8 cellular contexts compared by ENCODE assay signal in the genomic region with DNA sequence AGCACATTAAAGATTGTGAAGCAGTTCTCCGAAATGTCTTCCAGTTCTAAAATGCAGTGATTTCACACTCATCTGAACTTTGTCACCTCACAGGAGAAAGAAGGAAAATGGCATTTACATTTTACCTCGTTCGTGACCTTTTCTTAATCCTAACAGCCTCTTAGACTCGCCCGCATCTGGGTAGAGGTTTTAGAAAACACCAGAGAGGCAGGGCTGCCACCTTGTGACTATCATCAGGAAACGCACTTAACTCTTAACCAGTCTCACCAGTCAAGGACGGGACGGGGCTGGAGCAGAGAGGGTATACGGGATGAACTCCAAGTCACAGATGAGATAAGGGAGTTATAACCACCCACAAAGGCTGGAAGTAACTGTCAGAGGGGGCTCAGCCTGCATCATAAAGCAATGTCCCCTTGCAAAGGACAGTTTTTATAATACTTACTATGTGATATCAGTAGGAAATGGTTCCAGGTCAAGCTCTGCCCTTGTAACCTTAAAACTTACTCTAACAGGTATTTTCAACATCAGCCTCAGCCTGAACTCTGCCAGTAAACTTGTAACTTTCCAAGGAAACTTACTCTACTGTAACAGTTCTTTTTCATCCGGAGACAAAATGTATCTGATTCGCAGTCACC. TPM values are rescaled to one million over a fixed set of nuclear protein-coding genes. Genes with fewer than 3 reads are reported as not detected.
A peak's percentile ranks its signal among the peaks of the same experiment; 100 is the strongest.
DNase-seq lines count a peak whose midpoint lies in the region; ATAC-seq, FAIRE-seq and TF ChIP-seq lines count a peak whose summit lies in the region.

No MANE protein-coding gene starts in this region.

- H3K27me3 ChIP-seq in BLaER1 (no peaks in the 10 kb centered on the region), esophagus muscularis mucosa (peaks cover 0 to 28% (median 0%) of the 10 kb centered on the region in 4 donors), pancreas (no peaks in the 10 kb centered on the region)

- no peak overlapping the region for H3K27ac Mint-ChIP-seq in nephron progenitor cell

- POLR2A ChIA-PET in HEK293 (lab: Yijun Ruan, JAX) = no interaction called here

- peak; percentile 93 for DNase-seq in NCI-H69 (lab: John Stamatoyannopoulos, UW)
- peak; percentile 71 for DNase-seq in activated CD8-positive, alpha-beta memory T cell treated with anti-CD3 and anti-CD28 coated beads for 24 hours
- DNase-seq in esophagus muscularis mucosa (ENCODE audit: extremely low spot score) = no peak
- peak in 4 of 6 donors; percentile 41 to 66 (median 57) for DNase-seq in pancreas
- DNase-seq in nephron progenitor cell = no peak

- intact Hi-C loops in esophagus muscularis mucosa (cut with DNase I) (no loop called here), pancreas (cut with DNase I) (loop anchor here in 1 of 3 donors (5.0 kb wide), 1 partner anchor 104 kb away; no protein-coding TSS in a partner anchor)

- no peaks in the 10 kb centered on the region for H3K4me1 Mint-ChIP-seq in nephron progenitor cell

- H4K20me1 ChIP-seq in BLaER1 = no peaks in the 10 kb centered on the region

- peak overlapping the region; percentile 66; the same call in 1 of the 2 replicates for H3K4me2 ChIP-seq in BLaER1

- no peak overlapping the region for H3K4me3 ChIP-seq in BLaER1
- H3K4me3 ChIP-seq in HEK293 (ENCODE audit: low read depth, low read length) = no peak overlapping the region
- no peak overlapping the region for H3K4me3 ChIP-seq in esophagus muscularis mucosa
- H3K4me3 ChIP-seq in pancreas = no peak overlapping the region

- TF ChIP-seq CTCF in HEK293 (tag by site-specific recombination; IDR thresholded peaks at IDR 0.05) = peak; percentile 47
- TF ChIP-seq CTCF in esophagus muscularis mucosa (IDR thresholded peaks at IDR 0.05) = peak; percentile 13 to 38 (median 25)
- peak; percentile 23 to 46 (median 34) for TF ChIP-seq CTCF in pancreas (IDR thresholded peaks at IDR 0.05)
- no peak for TF ChIP-seq CTCF in nephron progenitor cell (IDR thresholded peaks at IDR 0.05)

- H3K27ac ChIP-seq in BLaER1 (no peak overlapping the region), HEK293 (ENCODE audit: extremely low read depth, low read depth, low read length) (no peak overlapping the region), esophagus muscularis mucosa (replicated peaks in 1 of 4) (no peak overlapping the region), pancreas (no peak overlapping the region)

- FAIRE-seq in pancreas (lab: Jason Lieb, UNC) = peak; percentile 29

- H3K9me3 Mint-ChIP-seq in nephron progenitor cell = peaks cover 58% of the 10 kb centered on the region

- peaks cover 46% of the 10 kb centered on the region for H3K4me1 ChIP-seq in BLaER1
- peaks cover 8% of the 10 kb centered on the region; the same call in 1 of the 2 replicates for H3K4me1 ChIP-seq in HEK293 (ENCODE audit: control insufficient read depth, insufficient read depth, low read length)
- H3K4me1 ChIP-seq in esophagus muscularis mucosa = peaks cover 0 to 9% (median 3%) of the 10 kb centered on the region in 4 donors
- H3K4me1 ChIP-seq in pancreas = peaks cover 0 to 9% (median 6%) of the 10 kb centered on the region in 3 donors

- no peak for TF ChIP-seq POLR2A in esophagus muscularis mucosa (IDR thresholded peaks at IDR 0.05; ENCODE audit: low read depth)

- H3K36me3 ChIP-seq in BLaER1 (no peaks in the 10 kb centered on the region), HEK293 (ENCODE audit: control insufficient read depth in 2 of 2, insufficient read depth in 1 of 2, low read length in 2 of 2) (no peaks in the 10 kb centered on the region), esophagus muscularis mucosa (no peaks in the 10 kb centered on the region), pancreas (no peaks in the 10 kb centered on the region)

- no peaks in the 10 kb centered on the region for H3K36me3 Mint-ChIP-seq in nephron progenitor cell (ENCODE audit: low read depth)

- 15% methylated on average over 11 of the region's 11 CpGs for WGBS in esophagus muscularis mucosa
- WGBS in pancreas, 2 donors = 16 to 17% methylated on average over 11 of the region's 11 CpGs

- no peaks in the 10 kb centered on the region for H3K9me3 ChIP-seq in BLaER1
- no peaks in the 10 kb centered on the region for H3K9me3 ChIP-seq in HEK293 (ENCODE audit: control insufficient read depth, insufficient read depth, low read depth, low read length)
- H3K9me3 ChIP-seq in esophagus muscularis mucosa = no peaks in the 10 kb centered on the region
- no peaks in the 10 kb centered on the region for H3K9me3 ChIP-seq in pancreas

- H3K9ac ChIP-seq in BLaER1 = no peak overlapping the region

- H3K4me3 Mint-ChIP-seq in nephron progenitor cell = no peak overlapping the region

- ATAC-seq in pancreas = peak; percentile 51 to 73 (median 68)
- no peak for ATAC-seq in HG02763 (IDR thresholded peaks at IDR 0.05; ENCODE audit: unreplicated experiment)

- no peak for TF ChIP-seq EP300 in esophagus muscularis mucosa (IDR thresholded peaks at IDR 0.05)

- CTCF ChIA-PET in HEK293 (lab: Yijun Ruan, JAX) = interaction anchor here (0.6 to 7.1 kb wide), 29 partner anchors 9 to 1603 kb away, joined by 3 to 121 read pairs (median 6); a partner anchor contains a TSS

- H3K27me3 Mint-ChIP-seq in nephron progenitor cell (ENCODE audit: low read depth, poor library complexity) = peaks cover 31% of the 10 kb centered on the region

TF ChIP-seq in HEK293, 187 proteins besides CTCF, POLR2A, EP300 and RAD21 (continues in another document):
- TF ChIP-seq, protein P1, sequence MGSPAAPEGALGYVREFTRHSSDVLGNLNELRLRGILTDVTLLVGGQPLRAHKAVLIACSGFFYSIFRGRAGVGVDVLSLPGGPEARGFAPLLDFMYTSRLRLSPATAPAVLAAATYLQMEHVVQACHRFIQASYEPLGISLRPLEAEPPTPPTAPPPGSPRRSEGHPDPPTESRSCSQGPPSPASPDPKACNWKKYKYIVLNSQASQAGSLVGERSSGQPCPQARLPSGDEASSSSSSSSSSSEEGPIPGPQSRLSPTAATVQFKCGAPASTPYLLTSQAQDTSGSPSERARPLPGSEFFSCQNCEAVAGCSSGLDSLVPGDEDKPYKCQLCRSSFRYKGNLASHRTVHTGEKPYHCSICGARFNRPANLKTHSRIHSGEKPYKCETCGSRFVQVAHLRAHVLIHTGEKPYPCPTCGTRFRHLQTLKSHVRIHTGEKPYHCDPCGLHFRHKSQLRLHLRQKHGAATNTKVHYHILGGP (tag by site-specific recombination; IDR thresholded peaks at IDR 0.05) = no peak
- no peak for TF ChIP-seq ZNF174 (tag by site-specific recombination; IDR thresholded peaks at IDR 0.05)
- TF ChIP-seq ZNF266 (tag by site-specific recombination; IDR thresholded peaks at IDR 0.05; ENCODE audit: low read depth) = no peak
- peak; percentile 91 for TF ChIP-seq ZNF654 (tag by site-specific recombination; IDR thresholded peaks at IDR 0.05; ENCODE audit: low read depth)
- TF ChIP-seq ZNF658 (tag by site-specific recombination; IDR thresholded peaks at IDR 0.05) = no peak
- TF ChIP-seq, protein P2, sequence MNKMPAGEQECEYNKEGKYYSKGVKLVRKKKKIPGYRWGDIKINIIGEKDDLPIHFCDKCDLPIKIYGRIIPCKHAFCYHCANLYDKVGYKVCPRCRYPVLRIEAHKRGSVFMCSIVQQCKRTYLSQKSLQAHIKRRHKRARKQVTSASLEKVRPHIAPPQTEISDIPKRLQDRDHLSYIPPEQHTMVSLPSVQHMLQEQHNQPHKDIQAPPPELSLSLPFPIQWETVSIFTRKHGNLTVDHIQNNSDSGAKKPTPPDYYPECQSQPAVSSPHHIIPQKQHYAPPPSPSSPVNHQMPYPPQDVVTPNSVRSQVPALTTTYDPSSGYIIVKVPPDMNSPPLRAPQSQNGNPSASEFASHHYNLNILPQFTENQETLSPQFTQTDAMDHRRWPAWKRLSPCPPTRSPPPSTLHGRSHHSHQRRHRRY (tag by site-specific recombination; IDR thresholded peaks at IDR 0.05) = no peak
- TF ChIP-seq, protein P3, sequence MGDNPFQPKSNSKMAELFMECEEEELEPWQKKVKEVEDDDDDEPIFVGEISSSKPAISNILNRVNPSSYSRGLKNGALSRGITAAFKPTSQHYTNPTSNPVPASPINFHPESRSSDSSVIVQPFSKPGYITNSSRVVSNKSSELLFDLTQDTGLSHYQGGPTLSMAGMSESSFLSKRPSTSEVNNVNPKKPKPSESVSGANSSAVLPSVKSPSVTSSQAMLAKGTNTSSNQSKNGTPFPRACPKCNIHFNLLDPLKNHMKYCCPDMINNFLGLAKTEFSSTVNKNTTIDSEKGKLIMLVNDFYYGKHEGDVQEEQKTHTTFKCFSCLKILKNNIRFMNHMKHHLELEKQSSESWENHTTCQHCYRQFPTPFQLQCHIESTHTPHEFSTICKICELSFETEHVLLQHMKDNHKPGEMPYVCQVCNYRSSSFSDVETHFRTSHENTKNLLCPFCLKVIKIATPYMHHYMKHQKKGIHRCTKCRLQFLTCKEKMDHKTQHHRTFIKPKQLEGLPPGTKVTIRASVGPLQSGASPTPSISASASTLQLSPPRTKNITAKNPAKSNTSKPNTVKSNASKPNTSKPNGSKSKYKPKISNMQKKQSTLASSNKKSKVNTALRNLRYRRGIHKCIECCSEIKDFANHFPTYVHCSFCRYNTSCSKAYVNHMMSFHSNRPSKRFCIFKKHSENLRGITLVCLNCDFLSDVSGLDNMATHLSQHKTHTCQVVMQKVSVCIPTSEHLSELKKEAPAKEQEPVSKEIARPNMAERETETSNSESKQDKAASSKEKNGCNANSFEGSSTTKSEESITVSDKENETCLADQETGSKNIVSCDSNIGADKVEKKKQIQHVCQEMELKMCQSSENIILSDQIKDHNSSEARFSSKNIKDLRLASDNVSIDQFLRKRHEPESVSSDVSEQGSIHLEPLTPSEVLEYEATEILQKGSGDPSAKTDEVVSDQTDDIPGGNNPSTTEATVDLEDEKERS (tag by site-specific recombination; IDR thresholded peaks at IDR 0.05) = no peak
- no peak for TF ChIP-seq KLF10 (tag by site-specific recombination; IDR thresholded peaks at IDR 0.05)
- TF ChIP-seq ZNF501 (tag by site-specific recombination; IDR thresholded peaks at IDR 0.05) = no peak
- TF ChIP-seq ZNF544 (tag by site-specific recombination; IDR thresholded peaks at IDR 0.05) = no peak
- no peak for TF ChIP-seq GLIS2 (tag by site-specific recombination; IDR thresholded peaks at IDR 0.05)
- no peak for TF ChIP-seq ZNF626 (tag by site-specific recombination; IDR thresholded peaks at IDR 0.05)
- TF ChIP-seq REPIN1 (tag by site-specific recombination; IDR thresholded peaks at IDR 0.05; ENCODE audit: low read depth) = no peak

RNA-seq across cellular contexts. Expression of a gene that starts 8.6 kb away (rescaled TPM):
- total RNA-seq in esophagus muscularis mucosa (1 to 10 TPM in 1 of 4 donors, under 1 TPM in 2, not detected in 1; under 0.01 to 1.3 (median 0.69) TPM), pancreas (1 to 10 TPM; 3.6 to 9.0 (median 8.0) TPM)
- 1 to 10 TPM in 1 of 2 donors, under 1 TPM in 1; 0.68 to 1.7 TPM for polyA plus RNA-seq in pancreas

RNA-seq across cellular contexts. Expression of a gene that starts 38.3 kb away (rescaled TPM):
- total RNA-seq in esophagus muscularis mucosa (1 to 10 TPM in 1 of 4 donors, under 1 TPM in 1, not detected in 2; 0.83 to 2.2 TPM), pancreas (1 to 10 TPM in 1 of 6 donors, under 1 TPM in 2, not detected in 3; 0.12 to 5.8 (median 0.32) TPM)
- polyA plus RNA-seq in pancreas = under 1 TPM; 0.02 to 0.30 TPM

RNA-seq across cellular contexts. Expression of a gene that starts 49.7 kb away (rescaled TPM):
- total RNA-seq in esophagus muscularis mucosa (under 1 TPM in 1 of 4 donors, not detected in 3; 0.26 TPM), pancreas (under 1 TPM in 2 of 6 donors, not detected in 4; 0.41 to 0.61 TPM)
- not detected for polyA plus RNA-seq in pancreas

RNA-seq across cellular contexts. Expression of a gene that starts 58.6 kb away (rescaled TPM):
- total RNA-seq in esophagus muscularis mucosa (1 to 10 TPM in 1 of 4 donors, under 1 TPM in 1, not detected in 2; 0.83 to 2.1 TPM), pancreas (1 to 10 TPM; 1.5 to 6.4 (median 2.6) TPM)
- 1 to 10 TPM; 1.2 to 3.8 TPM for polyA plus RNA-seq in pancreas

Comparison
In these comparisons a context has a peak if more than half of its experiments do, and no peak if none do; other contexts are left out.
1. DNase-seq: peak in NCI-H69 (single experiment), activated CD8-positive, alpha-beta memory T cell treated with anti-CD3 and anti-CD28 coated beads for 24 hours (single experiment) and pancreas (4 of 6); none in esophagus muscularis mucosa (single experiment) and nephron progenitor cell (single experiment).